Comparison of ENCODE assay signal across 14 cellular contexts in the genomic region with DNA sequence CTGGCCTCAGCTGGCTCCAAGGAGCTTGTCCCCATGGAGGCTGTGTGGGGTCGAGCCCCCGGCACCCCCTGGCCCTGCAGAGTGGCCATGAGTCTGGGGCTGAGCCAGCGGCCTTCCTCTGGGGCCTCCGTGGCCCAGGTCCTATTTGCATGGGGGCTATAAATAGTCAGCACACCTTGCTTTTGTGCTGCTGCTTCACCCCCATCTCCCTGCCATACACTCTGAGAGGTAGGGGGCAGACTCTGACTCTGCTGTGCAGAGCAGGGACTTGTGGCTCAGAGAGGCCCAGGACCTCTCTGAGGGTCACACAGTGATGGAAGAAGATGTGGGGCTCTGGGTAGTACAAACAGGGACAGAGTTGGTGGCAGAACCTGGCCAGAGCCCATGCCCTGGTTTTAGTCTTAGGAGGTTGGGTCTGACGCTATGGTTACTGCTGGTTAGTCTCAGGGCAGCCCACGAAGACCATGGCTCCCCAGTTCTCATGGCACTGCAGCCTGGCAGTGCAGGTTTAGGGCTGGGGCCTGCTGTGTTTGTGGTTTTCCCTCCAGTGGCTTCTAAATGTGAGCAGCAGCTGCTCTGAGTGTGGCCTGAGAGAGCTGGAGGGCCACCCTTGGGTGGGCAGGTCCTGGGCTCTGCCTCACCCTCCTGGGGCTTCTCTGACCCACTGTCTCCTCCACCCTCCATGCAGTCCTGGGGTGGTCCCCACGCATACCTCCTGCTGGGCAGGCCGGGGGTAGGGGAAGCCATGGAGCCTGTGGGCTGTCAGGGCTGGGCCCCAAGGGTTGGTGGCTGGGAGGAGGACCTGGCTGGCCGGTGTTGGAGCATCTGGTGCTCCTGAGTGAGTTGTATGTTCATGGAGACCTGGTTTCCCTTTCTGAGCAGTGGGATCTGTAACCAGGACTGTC. TPM values are rescaled to one million over a fixed set of nuclear protein-coding genes. Genes with fewer than 3 reads are reported as not detected.
DNase-seq lines count a peak whose midpoint lies in the region; ATAC-seq and TF ChIP-seq lines count a peak whose summit lies in the region.
"Had no signal": no experiment of that assay in that cellular context is flagged by ENCODE, and none has a peak within 500 bp of the region (broad histone marks: within the 10 kb centered on the region; RNA-seq: fewer than 3 reads in every experiment).

No MANE protein-coding gene starts in this region.

- H3K36me3 ChIP-seq in neutrophil (peaks cover 74% of the 10 kb centered on the region), psoas muscle (ENCODE audit: insufficient read depth in 1 of 2, low read depth in 1 of 2) (peaks cover 0 to 10% of the 10 kb centered on the region in 2 donors)

- H3K9me3 ChIP-seq in neutrophil, result no peaks in the 10 kb centered on the region
- H3K9me3 ChIP-seq in psoas muscle, result no peaks in the 10 kb centered on the region

- no peak for DNase-seq in mesothelial cell of epicardium (ENCODE audit: low spot score in 2 of 2, unreplicated experiment in 2 of 2)
- DNase-seq in psoas muscle, result no peak
- DNase-seq in NCI-H2227 treated with DMSO at 0.1 percent for 48 hours (lab: John Stamatoyannopoulos, UW), result no peak
- DNase-seq in NCI-H748 (lab: John Stamatoyannopoulos, UW; ENCODE audit: unreplicated experiment), result no peak
- DNase-seq: activated CD4-positive, alpha-beta T cell treated with anti-CD3 and anti-CD28 coated beads for 36 hours; glutamatergic neuron; mammary epithelial cell; SIG-M5 had no signal

- H3K36me3 Mint-ChIP-seq in mesothelial cell of epicardium, result peaks cover 10% of the 10 kb centered on the region

- H3K27me3 ChIP-seq in neutrophil (no peaks in the 10 kb centered on the region), psoas muscle (ENCODE audit: insufficient read depth in 3 of 3, low read length in 2 of 3) (no peaks in the 10 kb centered on the region)

- H3K4me3 ChIP-seq in neutrophil (ENCODE audit: low read depth in 1 of 2, low read length in 1 of 2), result no peak overlapping the region
- H3K4me3 ChIP-seq in psoas muscle, result no peak overlapping the region

- no peak overlapping the region for H3K27ac Mint-ChIP-seq in mesothelial cell of epicardium
- H3K27ac Mint-ChIP-seq: activated CD4-positive, alpha-beta T cell treated with anti-CD3 and anti-CD28 coated beads for 36 hours; activated naive CD4-positive, alpha-beta T cell treated with anti-CD3 and anti-CD28 coated beads, Interleukin-2, amount 50 U/mL, for 24 hours; dendritic cell treated with granulocyte-macrophage colony-stimulating factor and Interleukin-4, amounts not matched to agents 40 ng/mL and 50 ng/mL, for 4 days had no signal

- peaks cover 5% of the 10 kb centered on the region for H3K4me1 Mint-ChIP-seq in mesothelial cell of epicardium

- intact Hi-C loops in psoas muscle (cut with DNase I), result no loop called here

- TF ChIP-seq CTCF in neutrophil (IDR thresholded peaks at IDR 0.05), result no peak
- TF ChIP-seq CTCF in mesothelial cell of epicardium (IDR thresholded peaks at IDR 0.05; ENCODE audit: unreplicated experiment), result no peak
- TF ChIP-seq CTCF in psoas muscle (IDR thresholded peaks at IDR 0.05), result no peak

- H3K27ac ChIP-seq in neutrophil (peak overlapping the region; percentile 99), psoas muscle (no peak overlapping the region)

- peak; percentile 28 for TF ChIP-seq POLR2A in GM18526 (IDR thresholded peaks at IDR 0.05; ENCODE audit: extremely low read depth, insufficient read length)

- H3K4me1 ChIP-seq in neutrophil (ENCODE audit: control insufficient read depth in 1 of 2, insufficient read depth in 1 of 2, low read depth in 1 of 2, low read length in 1 of 2) (peaks cover 70 to 74% of the 10 kb centered on the region in 2 experiments), psoas muscle (no peaks in the 10 kb centered on the region)

- 68 to 87% (median 76%) methylated on average over 9 of the region's 9 CpGs for WGBS in psoas muscle, 3 donors

- peak; percentile 66 for ATAC-seq in GM21723 (IDR thresholded peaks at IDR 0.05; ENCODE audit: unreplicated experiment)
- ATAC-seq in HG03342 (IDR thresholded peaks at IDR 0.05; ENCODE audit: unreplicated experiment), result peak; percentile 54
- no peak for ATAC-seq in psoas muscle
- ATAC-seq: activated CD4-positive, alpha-beta T cell treated with anti-CD3 and anti-CD28 coated beads for 36 hours had no signal

- no peak overlapping the region for H3K4me3 Mint-ChIP-seq in mesothelial cell of epicardium
- H3K4me3 Mint-ChIP-seq: activated CD4-positive, alpha-beta T cell treated with anti-CD3 and anti-CD28 coated beads for 36 hours; activated naive CD4-positive, alpha-beta T cell treated with anti-CD3 and anti-CD28 coated beads, Interleukin-2, amount 50 U/mL, for 24 hours; dendritic cell treated with granulocyte-macrophage colony-stimulating factor and Interleukin-4, amounts not matched to agents 40 ng/mL and 50 ng/mL, for 4 days had no signal

- H3K9me3 Mint-ChIP-seq in mesothelial cell of epicardium, result no peaks in the 10 kb centered on the region
- H3K9me3 Mint-ChIP-seq: activated naive CD4-positive, alpha-beta T cell treated with anti-CD3 and anti-CD28 coated beads, Interleukin-2, amount 50 U/mL, for 24 hours; dendritic cell treated with granulocyte-macrophage colony-stimulating factor and Interleukin-4, amounts not matched to agents 40 ng/mL and 50 ng/mL, for 4 days had no signal

- no peaks in the 10 kb centered on the region for H3K27me3 Mint-ChIP-seq in mesothelial cell of epicardium (ENCODE audit: low read depth)
- H3K27me3 Mint-ChIP-seq: activated CD4-positive, alpha-beta T cell treated with anti-CD3 and anti-CD28 coated beads for 36 hours; activated naive CD4-positive, alpha-beta T cell treated with anti-CD3 and anti-CD28 coated beads, Interleukin-2, amount 50 U/mL, for 24 hours; dendritic cell treated with granulocyte-macrophage colony-stimulating factor and Interleukin-4, amounts not matched to agents 40 ng/mL and 50 ng/mL, for 4 days had no signal

RNA-seq across cellular contexts. Expression of a gene that starts 13.6 kb away (rescaled TPM):
- total RNA-seq in mesothelial cell of epicardium (15.2 to 17.0 TPM (median 16.1 TPM) in 3 replicates), psoas muscle (1 to 10 TPM; 3.2 to 8.4 (median 4.5) TPM)
- polyA plus RNA-seq in psoas muscle, result 1 to 10 TPM; 3.5 to 4.9 (median 3.9) TPM

RNA-seq across cellular contexts. Expression of a gene that starts 44.4 kb away (rescaled TPM):
- total RNA-seq in mesothelial cell of epicardium (27.7 to 30.4 TPM (median 28.3 TPM) in 3 replicates), psoas muscle (1 to 10 TPM; 5.7 to 8.8 (median 6.5) TPM)
- 10 to 100 TPM in 1 of 3 donors, 1 to 10 TPM in 2; 5.4 to 13.2 (median 8.1) TPM for polyA plus RNA-seq in psoas muscle

Comparison
In these comparisons a context has a peak if more than half of its experiments do, and no peak if none do; other contexts are left out.
1. ATAC-seq: peak in GM21723 (single experiment) and HG03342 (single experiment); none in psoas muscle (0 of 4).